In genomic region chr1:1724035-1724864, GRCh38 we compare ENCODE assay signal across 8 cellular contexts. TPM values are rescaled to one million over a fixed set of nuclear protein-coding genes. Genes with fewer than 3 reads are reported as not detected.
A peak's percentile ranks its signal among the peaks of the same experiment; 100 is the strongest.
DNase-seq lines count a peak whose midpoint lies in the region; ATAC-seq and TF ChIP-seq lines count a peak whose summit lies in the region.
"Not testable (repeated sequence)": the region's sequence is repeated elsewhere in the genome, so short reads cannot be mapped to it uniquely, and the experiment has no call there.

CDK11A (minus strand) TSS chr1:1724357; CDS start chr1:1722818, 1,539 bp downstream.

- intact Hi-C loops in Right ventricle myocardium superior (cut with DNase I) = not testable (repeated sequence)

- H4K20me1 ChIP-seq in SU-DHL-6 (ENCODE audit: low read depth, low read length) = not testable (repeated sequence)

- peak within 1 kb of the TSS; percentile 98 for H3K27ac Mint-ChIP-seq in activated naive CD8-positive, alpha-beta T cell treated with anti-CD3 and anti-CD28 coated beads, Interleukin-2, amount 10 ng/mL, durations not matched to agents 7 days and 5 days

- H3K4me3 Mint-ChIP-seq in activated naive CD8-positive, alpha-beta T cell treated with anti-CD3 and anti-CD28 coated beads, Interleukin-2, amount 10 ng/mL, durations not matched to agents 7 days and 5 days = peak within 1 kb of the TSS; percentile 96

- peak within 1 kb of the TSS; percentile 60 for H3K9ac ChIP-seq in SU-DHL-6 (ENCODE audit: low read length)
- H3K9ac ChIP-seq in parathyroid adenoma = peak within 1 kb of the TSS; percentile 46

- H3K4me1 ChIP-seq in parathyroid adenoma, tibial nerve: not testable (repeated sequence)

- not testable (repeated sequence) for H3K9me3 ChIP-seq in SU-DHL-6 (ENCODE audit: insufficient read depth, low read length); parathyroid adenoma (ENCODE audit: control insufficient read depth, low read length); tibial nerve

- peak within 1 kb of the TSS; percentile 65 for H3K27ac ChIP-seq in SU-DHL-6 (ENCODE audit: low read depth, low read length)
- peak within 1 kb of the TSS; percentile 86 for H3K27ac ChIP-seq in parathyroid adenoma
- H3K27ac ChIP-seq in tibial nerve = peak within 1 kb of the TSS; percentile 44 to 93 (median 84)

- peak; percentile 24 for TF ChIP-seq CTCF in GM12864 (IDR thresholded peaks at IDR 0.05; ENCODE audit: low read depth, low read length, missing control alignments)
- not testable (repeated sequence) for TF ChIP-seq CTCF in SU-DHL-6 (IDR thresholded peaks at IDR 0.05; ENCODE audit: insufficient read depth, low read length, poor library complexity, severe bottlenecking)
- peak; percentile 40 for TF ChIP-seq CTCF in parathyroid adenoma (IDR thresholded peaks at IDR 0.05)
- TF ChIP-seq CTCF in tibial nerve (IDR thresholded peaks at IDR 0.05) = peak in 4 of 5 experiments; percentile 4 to 72 (median 44)

- peak within 1 kb of the TSS; percentile 74 for H3K4me3 ChIP-seq in GM12864 (ENCODE audit: low read depth, low read length)
- H3K4me3 ChIP-seq in SU-DHL-6 (ENCODE audit: insufficient read depth, low read length, poor library complexity, severe bottlenecking) = peak within 1 kb of the TSS; percentile 51
- H3K4me3 ChIP-seq in parathyroid adenoma (ENCODE audit: low read depth, low read length) = peak within 1 kb of the TSS; percentile 77
- peak within 1 kb of the TSS; percentile 43 to 69 (median 58) for H3K4me3 ChIP-seq in tibial nerve

- peak; percentile 89 to 94 for TF ChIP-seq EP300 in tibial nerve (IDR thresholded peaks at IDR 0.05)

- H3K4me2 ChIP-seq in SU-DHL-6 (ENCODE audit: low read depth, low read length, poor library complexity, severe bottlenecking) (peak within 1 kb of the TSS; percentile 39), parathyroid adenoma (ENCODE audit: low read length) (peak within 1 kb of the TSS; percentile 65)

- H3K27me3 ChIP-seq in SU-DHL-6 (ENCODE audit: low read length); parathyroid adenoma (ENCODE audit: control insufficient read depth, insufficient read depth, low read length); tibial nerve: not testable (repeated sequence)

- not testable (repeated sequence) for H3F3A ChIP-seq in SU-DHL-6 (ENCODE audit: insufficient read depth)

- not testable (repeated sequence) for H3K36me3 ChIP-seq in SU-DHL-6 (ENCODE audit: low read length); parathyroid adenoma (ENCODE audit: control insufficient read depth, insufficient read depth, low read length)
- peaks cover 0 to 23% (median 6%) of the 10 kb centered on the region in 3 donors for H3K36me3 ChIP-seq in tibial nerve

- POLR2A ChIA-PET in activated naive CD8-positive, alpha-beta T cell treated with anti-CD3 and anti-CD28 coated beads, Interleukin-2, amount 10 ng/mL, durations not matched to agents 7 days and 5 days (lab: Charles Lee) = interaction anchor here (0.6 to 1.3 kb wide), 4 partner anchors 29 to 185 kb away, joined by 3 to 5 read pairs (median 4); partner anchors contain the start of gene NADK

- 0 to 2% methylated on average over 9 to 10 of the region's 78 CpGs for WGBS in tibial nerve, 2 donors

- not testable (repeated sequence) for H3K27me3 Mint-ChIP-seq in activated naive CD8-positive, alpha-beta T cell treated with anti-CD3 and anti-CD28 coated beads, Interleukin-2, amount 10 ng/mL, durations not matched to agents 7 days and 5 days

- not testable (repeated sequence) for H3K79me2 ChIP-seq in SU-DHL-6 (ENCODE audit: insufficient read depth, low read length); parathyroid adenoma

- not testable (repeated sequence) for H3K9me2 ChIP-seq in SU-DHL-6 (replicated peaks; ENCODE audit: insufficient read depth, low read length)

- not testable (repeated sequence) for H3K4me1 Mint-ChIP-seq in activated naive CD8-positive, alpha-beta T cell treated with anti-CD3 and anti-CD28 coated beads, Interleukin-2, amount 10 ng/mL, durations not matched to agents 7 days and 5 days

- not testable (repeated sequence) for H3K36me3 Mint-ChIP-seq in activated naive CD8-positive, alpha-beta T cell treated with anti-CD3 and anti-CD28 coated beads, Interleukin-2, amount 10 ng/mL, durations not matched to agents 7 days and 5 days

- ATAC-seq in HG02642 (IDR thresholded peaks at IDR 0.05; ENCODE audit: poor library complexity, unreplicated experiment) = peak; percentile 91
- ATAC-seq in activated naive CD8-positive, alpha-beta T cell treated with anti-CD3 and anti-CD28 coated beads, Interleukin-2, amount 10 ng/mL, durations not matched to agents 7 days and 5 days (ENCODE audit: low read depth) = peak; percentile 97
- ATAC-seq in Right ventricle myocardium superior (ENCODE audit: poor library complexity) = peak; percentile 97

- not testable (repeated sequence) for H3K9me3 Mint-ChIP-seq in activated naive CD8-positive, alpha-beta T cell treated with anti-CD3 and anti-CD28 coated beads, Interleukin-2, amount 10 ng/mL, durations not matched to agents 7 days and 5 days

- not testable (repeated sequence) for H2AFZ ChIP-seq in SU-DHL-6 (ENCODE audit: low read depth, low read length, severe bottlenecking)
- peak within 1 kb of the TSS; percentile 75 for H2AFZ ChIP-seq in parathyroid adenoma

- TF ChIP-seq POLR2A in tibial nerve (IDR thresholded peaks at IDR 0.05) = peak; percentile 22 to 64

- DNase-seq in GM12864 (ENCODE audit: low read depth) (peak; percentile 99), NCI-H128 (lab: John Stamatoyannopoulos, UW; ENCODE audit: unreplicated experiment) (peak; percentile 96), Right ventricle myocardium superior (peak; percentile 98), tibial nerve (ENCODE audit: low spot score in 2 of 2) (peak; percentile 96 to 97)
- DNase-seq in activated naive CD8-positive, alpha-beta T cell treated with anti-CD3 and anti-CD28 coated beads, Interleukin-2, amount 10 ng/mL, durations not matched to agents 7 days and 5 days = peak; percentile 95

RNA-seq across cellular contexts. Expression of gene CDK11A, which starts in this region (rescaled TPM):
- total RNA-seq in activated naive CD8-positive, alpha-beta T cell treated with anti-CD3 and anti-CD28 coated beads, Interleukin-2, amount 10 ng/mL, durations not matched to agents 7 days and 5 days = 100 to 1,000 TPM; 104 to 106 TPM
- total RNA-seq in Right ventricle myocardium superior (17.3 TPM), tibial nerve (10 to 100 TPM; 36.1 to 71.1 (median 54.6) TPM)

Comparison
In these comparisons a context has a peak if more than half of its experiments do, and no peak if none do; other contexts are left out.
1. Peak in every context shown above with its lines: DNase-seq, ATAC-seq, H3K4me3 ChIP-seq and H3K27ac ChIP-seq.